8 cellular contexts compared by ENCODE assay signal in the genomic region with DNA sequence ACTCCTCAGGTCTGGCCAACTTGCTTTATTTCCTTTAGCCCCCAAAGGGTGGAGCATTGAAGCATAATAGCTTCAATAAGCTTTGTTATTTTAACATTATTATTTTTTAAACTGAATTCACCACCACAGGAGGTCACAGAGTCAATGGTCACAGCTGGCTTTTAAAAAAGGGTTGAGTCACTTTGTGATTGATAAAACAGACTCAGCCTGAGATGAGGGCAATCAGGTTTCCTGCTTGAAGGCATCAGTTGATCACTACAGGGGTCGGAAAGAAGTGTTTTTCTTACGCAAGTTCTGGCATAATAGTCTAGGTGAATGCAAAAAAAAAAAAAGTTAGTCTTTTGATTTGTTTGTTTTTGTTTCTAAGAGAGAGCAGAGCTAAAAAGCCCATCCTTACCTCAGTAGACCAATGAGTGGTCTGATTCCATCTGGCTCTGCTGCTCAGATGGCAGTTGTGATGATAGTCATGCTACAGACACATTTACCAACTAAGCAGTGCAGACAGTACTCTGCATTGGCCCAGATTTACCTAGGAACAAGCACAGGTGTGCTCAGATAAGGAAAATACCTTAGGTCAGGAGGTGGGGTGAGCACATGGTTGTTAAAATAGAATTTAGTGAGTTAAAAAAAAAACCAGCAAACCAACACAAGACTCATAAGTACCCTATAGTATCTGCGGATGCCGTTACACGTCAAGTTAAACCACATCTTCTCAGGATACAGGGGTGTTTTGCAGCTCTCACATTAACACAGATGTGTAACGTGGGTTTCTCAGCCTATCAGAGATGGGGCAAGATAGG. TPM values are rescaled to one million over a fixed set of nuclear protein-coding genes. Genes with fewer than 3 reads are reported as not detected.
DNase-seq lines count a peak whose midpoint lies in the region; ATAC-seq and TF ChIP-seq lines count a peak whose summit lies in the region.

No MANE protein-coding gene starts in this region.

- WGBS in right cardiac atrium = 64% methylated on average over 6 of the region's 6 CpGs

- ATAC-seq in HG02642 (IDR thresholded peaks at IDR 0.05; ENCODE audit: poor library complexity, unreplicated experiment) (peak; percentile 16), mucosa of descending colon (peak; percentile 73), HG02763 (IDR thresholded peaks at IDR 0.05; ENCODE audit: unreplicated experiment) (no peak), right cardiac atrium (no peak)

- H3K36me3 ChIP-seq in ES-I3 (ENCODE audit: insufficient read depth, low read length) = no peaks in the 10 kb centered on the region
- H3K36me3 ChIP-seq in mucosa of descending colon (ENCODE audit: low read depth) = no peaks in the 10 kb centered on the region
- no peaks in the 10 kb centered on the region for H3K36me3 ChIP-seq in uterus

- peak overlapping the region; percentile 31; the same call in 1 of the 2 replicates for H3K9ac ChIP-seq in ES-I3 (ENCODE audit: low read depth, low read length)

- DNase-seq in activated CD8-positive, alpha-beta memory T cell treated with anti-CD3 and anti-CD28 coated beads, Interleukin-2, amount 50 U/mL, for 1 hour (ENCODE audit: extremely low read depth) = peak; percentile 42
- DNase-seq in mucosa of descending colon (no peak), AG08395 (ENCODE audit: low spot score) (no peak), uterus (no peak), right cardiac atrium (no peak)

- no peak overlapping the region for H3K4me3 ChIP-seq in mucosa of descending colon
- H3K4me3 ChIP-seq in uterus = no peak overlapping the region
- no peak overlapping the region for H3K4me3 ChIP-seq in right cardiac atrium (ENCODE audit: low read length)

- TF ChIP-seq POLR2A in uterus (IDR thresholded peaks at IDR 0.05) = no peak

- no peak for TF ChIP-seq CTCF in mucosa of descending colon (IDR thresholded peaks at IDR 0.05)
- no peak for TF ChIP-seq CTCF in uterus (IDR thresholded peaks at IDR 0.05)

- intact Hi-C loops in mucosa of descending colon (cut with DNase I, micrococcal nuclease) = no loop called here
- intact Hi-C loops in uterus (cut with DNase I; ENCODE audit: low total_unique reads) = no loop called here
- intact Hi-C loops in right cardiac atrium (cut with DNase I) = no loop called here

- H3K4me1 ChIP-seq in ES-I3 (ENCODE audit: insufficient read depth, low read length) = peaks cover 32% of the 10 kb centered on the region
- no peaks in the 10 kb centered on the region for H3K4me1 ChIP-seq in mucosa of descending colon (ENCODE audit: low read depth)
- no peaks in the 10 kb centered on the region for H3K4me1 ChIP-seq in uterus
- H3K4me1 ChIP-seq in right cardiac atrium (ENCODE audit: control insufficient read depth, insufficient read depth, low read length) = peaks cover 2% of the 10 kb centered on the region

- H3K27me3 ChIP-seq in uterus = no peaks in the 10 kb centered on the region
- no peaks in the 10 kb centered on the region for H3K27me3 ChIP-seq in right cardiac atrium (ENCODE audit: control insufficient read depth, insufficient read depth)

- H3K27ac ChIP-seq in uterus (no peak overlapping the region), right cardiac atrium (ENCODE audit: low read length) (no peak overlapping the region)

- H3K9me3 ChIP-seq in ES-I3 (ENCODE audit: control insufficient read depth, insufficient read depth, low read length) = no peaks in the 10 kb centered on the region
- H3K9me3 ChIP-seq in mucosa of descending colon = no peaks in the 10 kb centered on the region
- no peaks in the 10 kb centered on the region for H3K9me3 ChIP-seq in uterus
- H3K9me3 ChIP-seq in right cardiac atrium (ENCODE audit: control insufficient read depth, low read length) = no peaks in the 10 kb centered on the region

RNA-seq across cellular contexts. Expression of gene ZNF80, which starts 22.6 kb away (rescaled TPM):
- total RNA-seq in mucosa of descending colon = under 1 TPM in 1 of 3 donors, not detected in 2; 0.19 TPM
- not detected for total RNA-seq in uterus
- total RNA-seq in right cardiac atrium = not detected
- polyA plus RNA-seq in right cardiac atrium = not detected

RNA-seq across cellular contexts. Expression of gene DRD3, which starts 35.9 kb away (rescaled TPM):
- total RNA-seq in mucosa of descending colon (not detected), uterus (not detected), right cardiac atrium (not detected)
- polyA plus RNA-seq in right cardiac atrium = not detected

Comparison
In these comparisons a context has a peak if more than half of its experiments do, and no peak if none do; other contexts are left out.
1. ATAC-seq: peak in HG02642 (single experiment) and mucosa of descending colon (single experiment); none in HG02763 (single experiment) and right cardiac atrium (0 of 2).